In the genomic region with DNA sequence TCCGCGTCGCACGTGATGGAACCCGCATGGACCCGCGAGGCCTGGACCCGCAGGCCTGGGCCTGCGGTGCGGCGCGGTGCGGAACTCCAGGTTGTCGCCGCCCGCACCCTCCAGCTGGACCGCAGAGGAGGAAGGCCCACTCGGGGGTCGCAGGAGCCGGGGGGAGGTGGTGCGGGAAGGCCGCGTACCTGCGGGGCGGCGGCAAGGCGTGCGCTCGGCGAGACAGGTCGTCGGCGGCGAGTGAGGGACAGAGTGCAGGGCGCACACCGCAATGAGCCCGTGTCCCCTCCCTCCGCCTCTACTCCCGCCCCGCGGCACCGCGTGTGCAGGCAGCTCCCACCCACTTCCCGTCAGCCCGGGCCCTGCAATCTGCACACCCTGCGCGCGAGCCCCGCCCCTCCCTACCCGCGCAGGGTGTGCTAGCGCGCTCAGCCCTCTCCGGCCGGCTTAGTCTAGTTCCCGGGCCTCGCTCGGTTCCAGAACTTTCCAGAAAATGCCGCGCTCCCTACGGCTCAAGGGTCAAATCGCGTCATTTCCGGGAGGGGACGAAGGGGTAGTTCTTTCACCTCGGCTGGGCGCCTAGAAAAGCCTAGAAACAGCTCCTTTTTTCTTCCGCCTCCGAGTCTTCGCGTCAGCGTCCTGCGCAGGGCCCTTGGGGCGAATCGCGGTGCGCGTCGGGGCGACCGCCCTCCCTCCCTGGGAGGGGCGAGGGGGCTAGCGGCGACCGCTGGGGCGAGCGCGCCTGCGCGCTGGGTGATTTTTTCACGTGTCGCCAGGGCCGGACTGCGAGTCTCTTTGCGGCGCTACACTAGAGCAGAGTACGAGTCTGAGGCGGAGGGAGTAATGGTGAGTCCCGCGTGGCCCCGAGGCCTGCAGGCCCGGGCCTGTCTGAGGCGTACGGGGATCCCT, we compare ENCODE assay signal across 8 cellular contexts. TPM values are rescaled to one million over a fixed set of nuclear protein-coding genes. Genes with fewer than 3 reads are reported as not detected.
A peak's percentile ranks its signal among the peaks of the same experiment; 100 is the strongest.
DNase-seq lines count a peak whose midpoint lies in the region; ATAC-seq and TF ChIP-seq lines count a peak whose summit lies in the region.

TSS of gene HSPD1 (minus strand) at position 247 of the 909 bp plus-strand sequence. CDS start 992 bp downstream, outside the sequence.
TSS of gene HSPE1 (plus strand) at position 786 of the 909 bp plus-strand sequence. CDS start at position 844, 58 bp downstream.

- H3K36me3 ChIP-seq in heart right ventricle = peaks cover 0 to 66% (median 30%) of the 10 kb centered on the region in 9 donors
- peaks cover 53% of the 10 kb centered on the region for H3K36me3 ChIP-seq in upper lobe of right lung

- no peaks in the 10 kb centered on the region for H3K9me3 ChIP-seq in heart right ventricle
- H3K9me3 ChIP-seq in upper lobe of right lung = no peaks in the 10 kb centered on the region

- H3K27me3 ChIP-seq in heart right ventricle = no peaks in the 10 kb centered on the region
- no peaks in the 10 kb centered on the region for H3K27me3 ChIP-seq in upper lobe of right lung

- DNase-seq in GM13976 (ENCODE audit: low spot score) (peak; percentile 97), NCI-H146 treated with DMSO at 0.1 percent for 48 hours (lab: John Stamatoyannopoulos, UW; ENCODE audit: unreplicated experiment) (peak; percentile 97), amniotic epithelial cell (ENCODE audit: low read depth) (peak; percentile 99), heart right ventricle (peak; percentile 97 to 99), posterior vena cava (ENCODE audit: low spot score) (peak; percentile 99), upper lobe of right lung (peak; percentile 99)

- H3K4me1 ChIP-seq in heart right ventricle (peaks cover 3 to 62% (median 51%) of the 10 kb centered on the region in 9 donors), upper lobe of right lung (peaks cover 32% of the 10 kb centered on the region)

- WGBS in heart right ventricle, 2 donors = 1% methylated on average over 84 to 104 of the region's 104 CpGs

- peak; percentile 79 for ATAC-seq in HG02870 (IDR thresholded peaks at IDR 0.05; ENCODE audit: unreplicated experiment)
- peak; percentile 95 to 99 (median 96) for ATAC-seq in heart right ventricle
- ATAC-seq in upper lobe of right lung = peak; percentile 97

- H3K27ac ChIP-seq in heart right ventricle (peak within 1 kb of the TSS; percentile 60 to 98 (median 95)), upper lobe of right lung (peak within 1 kb of the TSS; percentile 85)

- H3K4me3 ChIP-seq in heart right ventricle (peak within 1 kb of the TSS; percentile 69 to 97 (median 86)), upper lobe of right lung (peak within 1 kb of the TSS; percentile 93)

- in situ Hi-C loops in GM13976 (cut with MboI; ENCODE audit: low sequenced_read_pairs, unreplicated experiment) = no loop called here

- intact Hi-C loops in T-helper 1 cell treated with Interleukin-12 subunit alpha and Interleukin-12 subunit beta and Interleukin-4 antibody, amounts not matched to agents 30 ng/mL and 1 ng/mL, for 36 hours (cut with micrococcal nuclease) = loop anchor here (1.0 to 10.0 kb wide), 12 partner anchors 15 to 1345 kb away; partner anchors contain the start of genes ANKRD44, CCDC150, COQ10B and MARS2
- intact Hi-C loops in heart right ventricle (cut with DNase I) (loop anchor here in 6 of 10 donors (1.0 to 10.0 kb wide), 10 partner anchors 15 to 205 kb away; partner anchors contain the start of genes COQ10B (in 3 of the 6), MARS2 (in 3 of the 6) and SF3B1 (in 2 of the 6)), posterior vena cava (cut with DNase I) (no loop called here), upper lobe of right lung (cut with DNase I) (no loop called here)

- peak; percentile 56 for TF ChIP-seq CTCF in GM13976 (IDR thresholded peaks at IDR 0.05; ENCODE audit: borderline replicate concordance, control extremely low read depth, extremely low read depth, insufficient read depth, missing control alignments)
- TF ChIP-seq CTCF in heart right ventricle (IDR thresholded peaks at IDR 0.05) = no peak
- TF ChIP-seq CTCF in upper lobe of right lung (IDR thresholded peaks at IDR 0.05) = no peak

RNA-seq across cellular contexts. Expression of gene HSPD1, which starts in this region (rescaled TPM):
- total RNA-seq in T-helper 1 cell treated with Interleukin-12 subunit alpha and Interleukin-12 subunit beta and Interleukin-4 antibody, amounts not matched to agents 30 ng/mL and 1 ng/mL, for 36 hours = 269 and 273 TPM in 2 replicates
- total RNA-seq in heart right ventricle (100 to 1,000 TPM; 104 to 175 (median 135) TPM), posterior vena cava (100 to 1,000 TPM; 106 to 131 TPM), upper lobe of right lung (136 TPM)
- polyA plus RNA-seq in heart right ventricle = 100 to 1,000 TPM in 1 of 2 donors, 10 to 100 TPM in 1; 83.5 to 176 TPM

RNA-seq across cellular contexts. Expression of gene HSPE1, which starts in this region (rescaled TPM):
- total RNA-seq in T-helper 1 cell treated with Interleukin-12 subunit alpha and Interleukin-12 subunit beta and Interleukin-4 antibody, amounts not matched to agents 30 ng/mL and 1 ng/mL, for 36 hours = 110 and 115 TPM in 2 replicates
- total RNA-seq in heart right ventricle (100 to 1,000 TPM in 6 of 10 donors, 10 to 100 TPM in 4; 73.7 to 157 (median 103) TPM), posterior vena cava (10 to 100 TPM; 54.5 to 60.5 TPM), upper lobe of right lung (66.1 TPM)
- 100 to 1,000 TPM; 202 to 217 TPM for polyA plus RNA-seq in heart right ventricle

Comparison
In these comparisons a context has a peak if more than half of its experiments do, and no peak if none do; other contexts are left out.
1. Peak in every context shown above with its lines: DNase-seq, ATAC-seq, H3K4me3 ChIP-seq and H3K27ac ChIP-seq.
2. intact Hi-C loops: an anchor here in T-helper 1 cell treated with Interleukin-12 subunit alpha and Interleukin-12 subunit beta and Interleukin-4 antibody, amounts not matched to agents 30 ng/mL and 1 ng/mL, for 36 hours (1.0 to 10.0 kb wide) and heart right ventricle (1.0 to 10.0 kb wide); none called in posterior vena cava and upper lobe of right lung.